8 cellular contexts compared by ENCODE assay signal in the genomic region with DNA sequence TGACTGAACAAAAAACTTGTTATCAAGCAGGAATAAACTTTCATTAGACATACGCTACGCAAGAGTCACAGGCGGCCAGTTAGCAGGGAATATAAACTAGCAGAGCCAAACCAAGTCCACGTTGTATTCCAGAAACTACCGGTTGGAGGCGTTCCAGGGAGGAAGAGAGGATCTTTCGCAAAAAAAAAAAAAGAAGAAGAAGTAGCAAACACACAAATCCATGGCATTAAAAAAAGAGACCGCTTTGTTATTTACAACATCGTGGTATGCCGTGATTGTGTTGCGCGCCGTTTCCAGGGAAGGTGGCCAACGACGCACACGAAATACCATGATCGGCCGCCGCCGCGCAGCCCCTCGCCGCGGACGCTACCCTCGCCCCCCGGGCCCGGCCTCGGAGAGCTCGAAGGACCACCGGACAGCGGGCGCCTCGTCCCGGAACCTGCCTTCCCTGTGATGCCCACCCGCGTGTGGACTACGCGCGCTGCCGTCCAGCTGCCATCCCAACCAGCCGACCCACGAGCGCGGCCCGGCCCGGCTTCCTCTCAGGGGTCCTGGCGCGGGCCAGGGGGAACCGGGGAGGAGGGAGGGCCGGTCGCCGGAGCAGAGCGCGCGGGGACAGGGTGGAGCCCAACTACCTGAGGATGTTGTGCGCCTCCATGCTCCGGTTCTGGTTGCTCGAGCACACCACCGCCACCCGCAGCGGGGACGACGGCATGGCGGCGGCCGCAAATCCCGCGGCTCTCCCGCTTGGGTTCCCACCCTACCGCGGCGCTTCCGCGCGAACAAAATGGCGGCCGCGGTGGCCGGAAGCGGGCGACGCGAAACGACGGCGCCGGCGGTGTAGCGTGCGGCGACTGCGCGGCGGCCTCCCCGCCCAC. TPM values are rescaled to one million over a fixed set of nuclear protein-coding genes. Genes with fewer than 3 reads are reported as not detected.
DNase-seq lines count a peak whose midpoint lies in the region; ATAC-seq and TF ChIP-seq lines count a peak whose summit lies in the region.

No MANE protein-coding gene starts in this region.

- peaks cover 17% of the 10 kb centered on the region for H3K4me1 Mint-ChIP-seq in activated T-helper 17 cell treated with anti-CD3 and anti-CD28 coated beads, Interleukin-2, amount 50 U/mL, for 72 hours
- H3K4me1 Mint-ChIP-seq in nephron progenitor cell = peaks cover 56% of the 10 kb centered on the region

- H3K4me3 ChIP-seq in fibroblast of pulmonary artery (replicated peaks; ENCODE audit: low read depth, low read length) = peak overlapping the region; percentile 96

- peak overlapping the region; percentile 91 for H3K27ac ChIP-seq in temporal lobe (ENCODE audit: low read depth, low read length)

- H3K4me3 Mint-ChIP-seq in activated T-helper 17 cell treated with anti-CD3 and anti-CD28 coated beads, Interleukin-2, amount 50 U/mL, for 72 hours = peak overlapping the region; percentile 91
- H3K4me3 Mint-ChIP-seq in nephron progenitor cell = peak overlapping the region; percentile 93

- no peaks in the 10 kb centered on the region for H3K9me3 Mint-ChIP-seq in activated T-helper 17 cell treated with anti-CD3 and anti-CD28 coated beads, Interleukin-2, amount 50 U/mL, for 72 hours
- H3K9me3 Mint-ChIP-seq in nephron progenitor cell = no peaks in the 10 kb centered on the region

- in situ Hi-C loops in Caki2 (cut with HindIII; ENCODE audit: low pct_unique_long_range_greater_than_20kb, low sequenced_read_pairs) = no loop called here

- DNase-seq in Caki2 (ENCODE audit: low read depth) (peak; percentile 75), NOMO-1 treated with dmso at 0.1 percent for 144 hours (lab: John Stamatoyannopoulos, UW; ENCODE audit: unreplicated experiment) (peak; percentile 57), fibroblast of pulmonary artery (ENCODE audit: low read depth) (peak; percentile 72), nephron progenitor cell (peak; percentile 73)

- peak; percentile 25 for TF ChIP-seq CTCF in fibroblast of pulmonary artery (IDR thresholded peaks at IDR 0.05; ENCODE audit: low read length, missing control alignments)
- TF ChIP-seq CTCF in nephron progenitor cell (IDR thresholded peaks at IDR 0.05) = peak; percentile 23

- ATAC-seq in GM19397 (IDR thresholded peaks at IDR 0.05; ENCODE audit: unreplicated experiment) (peak; percentile 84), HG03469 (IDR thresholded peaks at IDR 0.05; ENCODE audit: unreplicated experiment) (peak; percentile 38)
- ATAC-seq in activated T-helper 17 cell treated with anti-CD3 and anti-CD28 coated beads, Interleukin-2, amount 50 U/mL, for 72 hours (replicated peaks) = peak; percentile 80

- peak overlapping the region; percentile 98 for H3K27ac Mint-ChIP-seq in activated T-helper 17 cell treated with anti-CD3 and anti-CD28 coated beads, Interleukin-2, amount 50 U/mL, for 72 hours
- H3K27ac Mint-ChIP-seq in nephron progenitor cell = peak overlapping the region; percentile 98

- peaks cover 44% of the 10 kb centered on the region for H3K36me3 Mint-ChIP-seq in activated T-helper 17 cell treated with anti-CD3 and anti-CD28 coated beads, Interleukin-2, amount 50 U/mL, for 72 hours (ENCODE audit: low read depth)
- peaks cover 22% of the 10 kb centered on the region for H3K36me3 Mint-ChIP-seq in nephron progenitor cell (ENCODE audit: low read depth)

- no peaks in the 10 kb centered on the region for H3K27me3 Mint-ChIP-seq in activated T-helper 17 cell treated with anti-CD3 and anti-CD28 coated beads, Interleukin-2, amount 50 U/mL, for 72 hours
- peaks cover 15% of the 10 kb centered on the region for H3K27me3 Mint-ChIP-seq in nephron progenitor cell (ENCODE audit: low read depth, poor library complexity)

RNA-seq across cellular contexts. Expression of a gene that starts 0.6 kb away (rescaled TPM):
- total RNA-seq in Caki2 (2014; rRNA removed; shearing (Covaris generic); ENCODE audit: low replicate concordance) = 51.1 and 81.8 TPM in 2 replicates
- 100 to 1,000 TPM in 1 of 2 donors, 10 to 100 TPM in 1; 75.6 to 133 TPM for total RNA-seq in activated T-helper 17 cell treated with anti-CD3 and anti-CD28 coated beads, Interleukin-2, amount 50 U/mL, for 72 hours
- total RNA-seq in temporal lobe = 37.6 TPM

RNA-seq across cellular contexts. Expression of a gene that starts 25.9 kb away (rescaled TPM):
- total RNA-seq in Caki2 (2014; rRNA removed; shearing (Covaris generic); ENCODE audit: low replicate concordance) = 16.9 and 31.3 TPM in 2 replicates
- total RNA-seq in activated T-helper 17 cell treated with anti-CD3 and anti-CD28 coated beads, Interleukin-2, amount 50 U/mL, for 72 hours = 1 to 10 TPM; 1.1 to 1.4 TPM
- 2.2 TPM for total RNA-seq in temporal lobe

RNA-seq across cellular contexts. Expression of a gene that starts 33.7 kb away (rescaled TPM):
- total RNA-seq in Caki2 (2014; rRNA removed; shearing (Covaris generic); ENCODE audit: low replicate concordance) = not detected in 2 replicates
- 1 to 10 TPM; 2.1 to 2.3 TPM for total RNA-seq in activated T-helper 17 cell treated with anti-CD3 and anti-CD28 coated beads, Interleukin-2, amount 50 U/mL, for 72 hours
- total RNA-seq in temporal lobe = 15.2 TPM

RNA-seq across cellular contexts. Expression of a gene that starts 41.2 kb away (rescaled TPM):
- total RNA-seq in Caki2 (2014; rRNA removed; shearing (Covaris generic); ENCODE audit: low replicate concordance) = 35.7 and 49.0 TPM in 2 replicates
- 10 to 100 TPM; 42.7 to 83.5 TPM for total RNA-seq in activated T-helper 17 cell treated with anti-CD3 and anti-CD28 coated beads, Interleukin-2, amount 50 U/mL, for 72 hours
- total RNA-seq in temporal lobe = 25.3 TPM

RNA-seq across cellular contexts. Expression of a gene that starts 57.9 kb away (rescaled TPM):
- not detected in 2 replicates for total RNA-seq in Caki2 (2014; rRNA removed; shearing (Covaris generic); ENCODE audit: low replicate concordance)
- total RNA-seq in activated T-helper 17 cell treated with anti-CD3 and anti-CD28 coated beads, Interleukin-2, amount 50 U/mL, for 72 hours = 1 to 10 TPM; 1.8 to 6.5 TPM
- total RNA-seq in temporal lobe = 0.74 TPM

Comparison
In these comparisons a context has a peak if more than half of its experiments do, and no peak if none do; other contexts are left out.
1. Peak in every context shown above with its lines: DNase-seq, ATAC-seq, H3K4me3 ChIP-seq and H3K27ac ChIP-seq.